In genomic region chr9:124139001-124139400, GRCh38 we compare ENCODE assay signal across 17 cellular contexts.
DNase-seq lines count a peak whose midpoint lies in the region; ATAC-seq, FAIRE-seq and TF ChIP-seq lines count a peak whose summit lies in the region.
"Had no signal": no experiment of that assay in that cellular context is flagged by ENCODE, and none has a peak within 500 bp of the region (broad histone marks: within the 10 kb centered on the region; RNA-seq: fewer than 3 reads in every experiment).

No MANE protein-coding gene starts in this region.

- TF ChIP-seq CTCF in MCF 10A (IDR thresholded peaks at IDR 0.05; ENCODE audit: unreplicated experiment) (no peak), mammary epithelial cell (conservative IDR thresholded peaks at IDR 0.05 in 1 of 2, IDR thresholded peaks at IDR 0.05 in 1 of 2; ENCODE audit: extremely low read depth in 1 of 2, insufficient read depth in 1 of 2, low read depth in 1 of 2, low read length in 2 of 2) (no peak), GM12878 (IDR thresholded peaks at IDR 0.05 in 2 of 3, conservative IDR thresholded peaks at IDR 0.05 in 1 of 3; ENCODE audit: control insufficient read depth in 2 of 3, extremely low read depth in 1 of 3, insufficient read depth in 1 of 3, low read depth in 3 of 3, low read length in 3 of 3) (no peak)

- 75% methylated on average over 1 of the region's 1 CpG for WGBS in mammary epithelial cell (ENCODE audit: low coverage, missing lambda C conversion rate)
- WGBS in GM12878 (ENCODE audit: insufficient coverage, insufficient replicate concordance, low lambda C conversion rate, missing lambda C conversion rate): 92% methylated on average over 1 of the region's 1 CpG

- H3K27me3 ChIP-seq in mammary epithelial cell (ENCODE audit: insufficient read depth, low read length) (no peaks in the 10 kb centered on the region), GM12878 (replicated peaks in 1 of 2; ENCODE audit: control insufficient read depth in 2 of 2, insufficient read depth in 2 of 2, low read length in 1 of 2) (no peaks in the 10 kb centered on the region), subcutaneous abdominal adipose tissue (ENCODE audit: control insufficient read depth in 5 of 5, insufficient read depth in 4 of 5, low read length in 5 of 5) (no peaks in the 10 kb centered on the region)
- H3K27me3 ChIP-seq: pancreas, suprapubic skin had no signal

- intact Hi-C loops in MCF 10A (cut with micrococcal nuclease) (no loop called here), mammary epithelial cell (cut with micrococcal nuclease) (no loop called here), GM12878 (cut with micrococcal nuclease; ENCODE audit: unreplicated experiment) (no loop called here)

- no peaks in the 10 kb centered on the region for H3K36me3 Mint-ChIP-seq in MCF 10A (ENCODE audit: insufficient read depth, unreplicated experiment)
- no peaks in the 10 kb centered on the region for H3K36me3 Mint-ChIP-seq in memory B cell
- H3K36me3 Mint-ChIP-seq: activated naive CD8-positive, alpha-beta T cell; T-cell had no signal

- peaks cover 6% of the 10 kb centered on the region for H3K4me1 Mint-ChIP-seq in MCF 10A (ENCODE audit: insufficient read depth, unreplicated experiment)
- peaks cover 21% of the 10 kb centered on the region for H3K4me1 Mint-ChIP-seq in memory B cell
- H3K4me1 Mint-ChIP-seq: T-cell had no signal

- no peak for TF ChIP-seq POLR2A in GM12878 (IDR thresholded peaks at IDR 0.05; ENCODE audit: low read depth, low read length)

- no peaks in the 10 kb centered on the region for H3K79me2 ChIP-seq in mammary epithelial cell (ENCODE audit: insufficient read depth, low read length)
- peaks cover 10% of the 10 kb centered on the region for H3K79me2 ChIP-seq in GM12878 (ENCODE audit: control insufficient read depth, insufficient read depth, low read length)

- SMC1A ChIA-PET in GM12878 (lab: Charles Lee; ENCODE audit: uncharacterized antibody, unreplicated experiment): interaction anchor here (0.5 to 5.9 kb wide), 12 partner anchors 8 to 154 kb away, joined by 3 to 89 read pairs (median 4); partner anchors contain the start of gene NEK6

- in situ Hi-C loops in mammary epithelial cell (cut with MboI; ENCODE audit: low sequenced_read_pairs in 2 of 2): no loop called here
- in situ Hi-C loops in GM12878 (cut with MboI): loop anchor here (25.0 kb wide), 1 partner anchor 148 kb away; no protein-coding TSS in a partner anchor

- peak; percentile 12 for ATAC-seq in GM12878
- ATAC-seq in memory B cell (ENCODE audit: low read depth): no peak
- no peak for ATAC-seq in HG03139 (IDR thresholded peaks at IDR 0.05; ENCODE audit: unreplicated experiment)
- ATAC-seq: effector memory CD8-positive, alpha-beta T cell; T-cell had no signal

- no peaks in the 10 kb centered on the region for H3K9me3 ChIP-seq in mammary epithelial cell (replicated peaks; ENCODE audit: insufficient read depth, low read length)
- H3K9me3 ChIP-seq in GM12878 (replicated peaks; ENCODE audit: control insufficient read depth, insufficient read depth, low read length): no peaks in the 10 kb centered on the region
- no peaks in the 10 kb centered on the region for H3K9me3 ChIP-seq in subcutaneous abdominal adipose tissue (ENCODE audit: control insufficient read depth in 5 of 5, low read length in 5 of 5)
- H3K9me3 ChIP-seq: pancreas, suprapubic skin had no signal

- POLR2A ChIA-PET in MCF 10A (lab: Yijun Ruan, JAX) (no interaction called here), GM12878 (lab: Charles Lee) (interaction anchor here (0.7 to 3.4 kb wide), 6 partner anchors 58 to 876 kb away, joined by 3 to 27 read pairs (median 6); no protein-coding TSS in a partner anchor)

- RAD21 ChIA-PET in GM12878 (lab: Charles Lee; ENCODE audit: unreplicated experiment): interaction anchor here (0.7 to 6.1 kb wide), 7 partner anchors 12 to 153 kb away, joined by 3 to 85 read pairs (median 4); no protein-coding TSS in a partner anchor

- H3K4me3 Mint-ChIP-seq in MCF 10A (ENCODE audit: unreplicated experiment) (no peak overlapping the region), memory B cell (no peak overlapping the region)
- H3K4me3 Mint-ChIP-seq: activated naive CD8-positive, alpha-beta T cell; effector memory CD8-positive, alpha-beta T cell; T-cell had no signal

- no peak overlapping the region for H3K27ac Mint-ChIP-seq in MCF 10A (ENCODE audit: low read depth, unreplicated experiment)
- peak overlapping the region; percentile 69 for H3K27ac Mint-ChIP-seq in memory B cell
- H3K27ac Mint-ChIP-seq: activated naive CD8-positive, alpha-beta T cell; effector memory CD8-positive, alpha-beta T cell; T-cell had no signal

- TF ChIP-seq RAD21 in GM12878 (IDR thresholded peaks at IDR 0.05; ENCODE audit: insufficient read depth, low read depth, low read length): no peak

- H2AFZ ChIP-seq in mammary epithelial cell (ENCODE audit: low read depth, low read length) (no peak overlapping the region), GM12878 (ENCODE audit: control insufficient read depth, low read depth, low read length) (peak overlapping the region; percentile 51)

- H3K4me1 ChIP-seq in mammary epithelial cell (ENCODE audit: insufficient read depth, low read length) (no peaks in the 10 kb centered on the region), GM12878 (ENCODE audit: control insufficient read depth, insufficient read depth, low read length) (peaks cover 25% of the 10 kb centered on the region), subcutaneous abdominal adipose tissue (ENCODE audit: control insufficient read depth in 5 of 5, insufficient read depth in 5 of 5, low read length in 5 of 5) (peaks cover 0 to 32% (median 22%) of the 10 kb centered on the region in 5 donors)
- H3K4me1 ChIP-seq: pancreas, suprapubic skin had no signal

- peak; percentile 11 for DNase-seq in MCF 10A (ENCODE audit: unreplicated experiment)
- no peak for DNase-seq in mammary epithelial cell
- no peak for DNase-seq in GM12878 (ENCODE audit: low read depth, low spot score)
- no peak for DNase-seq in memory B cell (ENCODE audit: low spot score in 2 of 2)
- no peak for DNase-seq in putamen (ENCODE audit: low spot score)
- DNase-seq in DMS153 (lab: John Stamatoyannopoulos, UW): no peak
- DNase-seq: 8988T; caudate nucleus; effector memory CD8-positive, alpha-beta T cell; NCI-H1092; pancreas; T-cell had no signal

- no peak for TF ChIP-seq EP300 in GM12878 (IDR thresholded peaks at IDR 0.05; ENCODE audit: borderline replicate concordance in 1 of 2, control insufficient read depth in 1 of 2, low read depth in 2 of 2, low read length in 2 of 2)

- no peak for FAIRE-seq in GM12878 (lab: Jason Lieb, UNC)
- FAIRE-seq: pancreas had no signal

- H3K9ac ChIP-seq in mammary epithelial cell (ENCODE audit: insufficient read depth, low read length) (no peak overlapping the region), GM12878 (ENCODE audit: control insufficient read depth, insufficient read depth, low read length) (peak overlapping the region; percentile 35; the same call in 1 of the 2 replicates), subcutaneous abdominal adipose tissue (ENCODE audit: low read length in 5 of 5) (peak overlapping the region in 2 of 5 donors; percentile 35 to 46)

- CTCF ChIA-PET in MCF 10A (lab: Yijun Ruan, JAX) (interaction anchor here (5.7 kb wide), 1 partner anchor 12 kb away, joined by 32 read pairs; no protein-coding TSS in a partner anchor), mammary epithelial cell (lab: Charles Lee; ENCODE audit: low non-redundant PET) (no interaction called here), GM12878 (lab: Yijun Ruan, JAX) (interaction anchor here (0.7 to 1.3 kb wide), 6 partner anchors 12 to 152 kb away, joined by 3 to 4 read pairs (median 3); no protein-coding TSS in a partner anchor)

- H3K4me3 ChIP-seq in mammary epithelial cell (replicated peaks in 1 of 3; ENCODE audit: insufficient read depth in 1 of 3, low read depth in 2 of 3, low read length in 3 of 3): no peak overlapping the region
- no peak overlapping the region; the same call in 1 of the 2 replicates for H3K4me3 ChIP-seq in GM12878
- no peak overlapping the region for H3K4me3 ChIP-seq in subcutaneous abdominal adipose tissue (ENCODE audit: low read depth in 1 of 5, low read length in 5 of 5)
- H3K4me3 ChIP-seq: pancreas, suprapubic skin had no signal

- no peak overlapping the region for H3K4me2 ChIP-seq in mammary epithelial cell (ENCODE audit: insufficient read depth, low read depth, low read length)
- H3K4me2 ChIP-seq in GM12878 (ENCODE audit: control insufficient read depth, insufficient read depth): peak overlapping the region; percentile 79

- H3K9me3 Mint-ChIP-seq in MCF 10A (ENCODE audit: unreplicated experiment): no peaks in the 10 kb centered on the region
- H3K9me3 Mint-ChIP-seq in memory B cell: no peaks in the 10 kb centered on the region
- H3K9me3 Mint-ChIP-seq: effector memory CD8-positive, alpha-beta T cell; T-cell had no signal

- BruUV-seq in MCF 10A (replicated peaks; lab: Mats Ljungman, UMichigan) (no TSS peak), mammary epithelial cell (replicated peaks; lab: Mats Ljungman, UMichigan) (no TSS peak), GM12878 (replicated peaks; lab: Mats Ljungman, UMichigan) (no TSS peak)

- H4K20me1 ChIP-seq in mammary epithelial cell (ENCODE audit: insufficient read depth, low read length) (no peaks in the 10 kb centered on the region), GM12878 (ENCODE audit: control insufficient read depth, insufficient read depth) (no peaks in the 10 kb centered on the region)

- dilution Hi-C loops in mammary epithelial cell (cut with HindIII; ENCODE audit: low sequenced_read_pairs): no loop called here

- H3K27me3 Mint-ChIP-seq in MCF 10A (ENCODE audit: insufficient read depth, unreplicated experiment): peaks cover 14% of the 10 kb centered on the region
- no peaks in the 10 kb centered on the region for H3K27me3 Mint-ChIP-seq in memory B cell
- H3K27me3 Mint-ChIP-seq: activated naive CD8-positive, alpha-beta T cell; effector memory CD8-positive, alpha-beta T cell had no signal

- H3K36me3 ChIP-seq in mammary epithelial cell (ENCODE audit: insufficient read depth, low read length): no peaks in the 10 kb centered on the region
- H3K36me3 ChIP-seq in GM12878 (ENCODE audit: control insufficient read depth in 2 of 2, insufficient read depth in 2 of 2, low read length in 1 of 2): no peaks in the 10 kb centered on the region
- H3K36me3 ChIP-seq in subcutaneous abdominal adipose tissue (ENCODE audit: control insufficient read depth in 5 of 5, insufficient read depth in 5 of 5, low read length in 5 of 5): no peaks in the 10 kb centered on the region
- H3K36me3 ChIP-seq: pancreas, suprapubic skin had no signal

- H3K27ac ChIP-seq in mammary epithelial cell (ENCODE audit: insufficient read depth, low read depth, low read length): no peak overlapping the region
- peak overlapping the region; percentile 95 for H3K27ac ChIP-seq in GM12878 (ENCODE audit: control insufficient read depth, insufficient read depth)
- peak overlapping the region; percentile 84 for H3K27ac ChIP-seq in subcutaneous abdominal adipose tissue (ENCODE audit: low read depth, low read length)
- H3K27ac ChIP-seq: pancreas, RWPE1, suprapubic skin had no signal

TF ChIP-seq in GM12878, 131 proteins besides CTCF, POLR2A, EP300 and RAD21:
- TF ChIP-seq ZNF384 (IDR thresholded peaks at IDR 0.05; ENCODE audit: borderline replicate concordance, low read depth, low read length) (0 out of 2 replicates have a peak, but pooled peaks have one; percentile 23), ESRRA (IDR thresholded peaks at IDR 0.05; ENCODE audit: low read length) (no peak), WRNIP1 (IDR thresholded peaks at IDR 0.05; ENCODE audit: borderline replicate concordance, low read depth, low read length) (0 out of 2 replicates have a peak, but pooled peaks have one; percentile 74)
